Comparison of ENCODE assay signal across 13 cellular contexts in the genomic region with DNA sequence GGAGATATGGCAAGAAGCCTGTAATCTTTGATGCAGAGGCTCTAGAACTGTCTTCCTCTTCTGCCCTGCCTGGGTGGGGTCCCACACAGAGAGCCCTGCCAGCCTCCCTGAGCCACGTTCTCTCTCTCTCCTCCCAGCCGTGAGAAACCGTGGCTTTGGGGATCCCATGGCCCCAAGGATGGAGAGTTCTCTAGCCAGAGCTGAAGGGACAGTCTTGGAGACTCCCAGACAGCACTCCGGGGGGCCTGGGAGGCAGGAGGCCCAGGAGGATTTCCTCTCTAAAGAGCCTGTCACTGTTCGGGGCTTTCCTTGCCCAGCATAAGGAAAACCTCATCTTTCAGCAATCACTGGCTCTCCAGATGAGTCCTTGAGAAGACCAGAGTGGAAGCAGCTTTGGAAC.
DNase-seq lines count a peak whose midpoint lies in the region; ATAC-seq and TF ChIP-seq lines count a peak whose summit lies in the region.
"Had no signal": no experiment of that assay in that cellular context is flagged by ENCODE, and none has a peak within 500 bp of the region (broad histone marks: within the 10 kb centered on the region; RNA-seq: fewer than 3 reads in every experiment).

No MANE protein-coding gene starts in this region.

- in situ Hi-C loops in IMR-90 (cut with MboI; ENCODE audit: low sequenced_read_pairs): no loop called here

- H3K36me3 ChIP-seq in ACC112 (ENCODE audit: insufficient read depth, low read length): no peaks in the 10 kb centered on the region
- no peaks in the 10 kb centered on the region for H3K36me3 ChIP-seq in IMR-90 (ENCODE audit: control insufficient read depth, insufficient read depth, low read length)
- H3K36me3 ChIP-seq in fibroblast of lung (ENCODE audit: control insufficient read depth, insufficient read depth, low read length): no peaks in the 10 kb centered on the region
- no peaks in the 10 kb centered on the region for H3K36me3 ChIP-seq in sigmoid colon
- no peaks in the 10 kb centered on the region for H3K36me3 ChIP-seq in mesendoderm (ENCODE audit: control insufficient read depth, insufficient read depth, low read length)

- H3K27ac ChIP-seq in ACC112 (ENCODE audit: low read depth, low read length) (no peak overlapping the region), IMR-90 (ENCODE audit: insufficient read depth, low read length) (no peak overlapping the region), fibroblast of lung (ENCODE audit: insufficient read depth, low read length) (no peak overlapping the region), sigmoid colon (peak overlapping the region; percentile 81 to 92 (median 88)), mesendoderm (ENCODE audit: low read depth, low read length) (no peak overlapping the region)

- TF ChIP-seq EP300 in sigmoid colon (IDR thresholded peaks at IDR 0.05): no peak

- H3K79me2 ChIP-seq in ACC112 (ENCODE audit: control insufficient read depth, insufficient read depth, low read length, unreplicated experiment) (no peaks in the 10 kb centered on the region), fibroblast of lung (ENCODE audit: control insufficient read depth, insufficient read depth, low read length) (no peaks in the 10 kb centered on the region), mesendoderm (ENCODE audit: control insufficient read depth, insufficient read depth, low read length) (no peaks in the 10 kb centered on the region)

- peak overlapping the region; percentile 71 for H3K18ac ChIP-seq in IMR-90 (ENCODE audit: low read depth, low read length)
- H3K18ac ChIP-seq in mesendoderm (ENCODE audit: low read length): no peak overlapping the region

- peaks cover 4% of the 10 kb centered on the region; the same call in 1 of the 2 replicates for H3K9me3 ChIP-seq in IMR-90 (ENCODE audit: control insufficient read depth, insufficient read depth, low read length)
- no peaks in the 10 kb centered on the region for H3K9me3 ChIP-seq in fibroblast of lung (ENCODE audit: control insufficient read depth, insufficient read depth, low read depth, low read length)
- H3K9me3 ChIP-seq in sigmoid colon: no peaks in the 10 kb centered on the region

- dilution Hi-C loops in IMR-90 (cut with HindIII; ENCODE audit: low sequenced_read_pairs, unreplicated experiment): no loop called here

- peak overlapping the region; percentile 29; the same call in 1 of the 2 replicates for H3K23ac ChIP-seq in IMR-90 (ENCODE audit: low read depth, low read length)
- H3K23ac ChIP-seq in mesendoderm (ENCODE audit: low read length): no peak overlapping the region

- peaks cover 13% of the 10 kb centered on the region for H3K9me1 ChIP-seq in IMR-90 (ENCODE audit: insufficient read depth, low read length)

- H3K4me3 ChIP-seq in ACC112 (ENCODE audit: low read depth, low read length) (no peak overlapping the region), IMR-90 (ENCODE audit: insufficient read depth, low read depth, low read length) (no peak overlapping the region), fibroblast of lung (replicated peaks in 1 of 4; ENCODE audit: control extremely low read depth in 1 of 4, insufficient read depth in 1 of 4, low read depth in 3 of 4, low read length in 4 of 4) (no peak overlapping the region), sigmoid colon (no peak overlapping the region), mesendoderm (ENCODE audit: low read length) (no peak overlapping the region)

- H3K4ac ChIP-seq in IMR-90 (ENCODE audit: low read depth, low read length) (peak overlapping the region; percentile 64), mesendoderm (ENCODE audit: low read depth, low read length) (no peak overlapping the region)

- TF ChIP-seq POLR2A in IMR-90 (IDR thresholded peaks at IDR 0.05; ENCODE audit: low read depth, low read length) (no peak), sigmoid colon (IDR thresholded peaks at IDR 0.05) (no peak)

- H2AK5ac ChIP-seq in IMR-90 (ENCODE audit: low read depth, low read length) (peak overlapping the region; percentile 66; the same call in 1 of the 2 replicates), mesendoderm (ENCODE audit: low read length) (no peak overlapping the region)

- ATAC-seq in IMR-90 (ENCODE audit: low read depth): no peak

- H2BK5ac ChIP-seq in IMR-90 (ENCODE audit: low read depth, low read length, poor library complexity, severe bottlenecking) (peak overlapping the region; percentile 12), mesendoderm (ENCODE audit: low read length) (no peak overlapping the region)

- peak overlapping the region; percentile 13 for H4K5ac ChIP-seq in IMR-90 (ENCODE audit: low read depth, low read length)
- no peak overlapping the region for H4K5ac ChIP-seq in mesendoderm (ENCODE audit: low read length)

- peak overlapping the region; percentile 33; the same call in 1 of the 2 replicates for H4K91ac ChIP-seq in IMR-90 (ENCODE audit: insufficient read depth, low read depth, low read length)

- H2BK120ac ChIP-seq in IMR-90 (ENCODE audit: low read depth, low read length) (peak overlapping the region; percentile 71), mesendoderm (ENCODE audit: low read depth, low read length) (no peak overlapping the region)

- CTCF ChIA-PET in IMR-90 (lab: Yijun Ruan, JAX): no interaction called here

- peak overlapping the region; percentile 46; the same call in 1 of the 2 replicates for H2BK20ac ChIP-seq in IMR-90 (ENCODE audit: low read depth, low read length)

- H4K8ac ChIP-seq in IMR-90 (ENCODE audit: low read depth in 2 of 2, low read length in 2 of 2) (peak overlapping the region; percentile 6 to 44; a peak in 2 of 4 replicates), mesendoderm (ENCODE audit: low read depth, low read length) (no peak overlapping the region)

- H3K14ac ChIP-seq in IMR-90 (replicated peaks; ENCODE audit: low read depth, low read length): peak overlapping the region; percentile 71

- H3K4me1 ChIP-seq in ACC112 (ENCODE audit: control insufficient read depth, insufficient read depth, low read length, unreplicated experiment) (peaks cover 34% of the 10 kb centered on the region), IMR-90 (ENCODE audit: control insufficient read depth, insufficient read depth, low read length) (peaks cover 30% of the 10 kb centered on the region), fibroblast of lung (ENCODE audit: control insufficient read depth, extremely low read depth, insufficient read depth, low read length) (peaks cover 32% of the 10 kb centered on the region), sigmoid colon (peaks cover 0 to 90% (median 66%) of the 10 kb centered on the region in 4 donors), mesendoderm (ENCODE audit: control insufficient read depth, low read depth, low read length) (no peaks in the 10 kb centered on the region)

- WGBS in IMR-90 (ENCODE audit: extremely low coverage in 2 of 2, insufficient read length in 1 of 2), 2 experiments: no CpG with 5 or more reads among the region's 5 CpGs
- 59 to 64% methylated on average over 5 of the region's 5 CpGs for WGBS in sigmoid colon, 2 donors
- WGBS in mesendoderm (ENCODE audit: extremely low coverage, insufficient coverage, low lambda C conversion rate): no CpG with 5 or more reads among the region's 5 CpGs

- BruUV-seq in IMR-90 (replicated peaks; lab: Mats Ljungman, UMichigan): no TSS peak

- peaks cover 29% of the 10 kb centered on the region for H3K9me3 Mint-ChIP-seq in activated CD4-positive, alpha-beta T cell treated with anti-CD3 and anti-CD28 coated beads, Interleukin-2, amount 10 ng/mL, durations not matched to agents 24 days and 14 days

- H3K79me1 ChIP-seq in IMR-90 (ENCODE audit: low read depth in 1 of 2, low read length in 2 of 2): no peaks in the 10 kb centered on the region
- no peaks in the 10 kb centered on the region for H3K79me1 ChIP-seq in mesendoderm (ENCODE audit: low read length)

- peak overlapping the region; percentile 11; the same call in 1 of the 3 replicates for H2BK15ac ChIP-seq in IMR-90 (ENCODE audit: low read depth, low read length)
- no peak overlapping the region for H2BK15ac ChIP-seq in mesendoderm (replicated peaks; ENCODE audit: low read depth)

- no peak overlapping the region for H3K56ac ChIP-seq in IMR-90 (ENCODE audit: extremely low read depth, insufficient read depth, low read length)
- H3K56ac ChIP-seq in mesendoderm (ENCODE audit: low read length): no peak overlapping the region

- no peak overlapping the region for H2AK9ac ChIP-seq in IMR-90 (replicated peaks; ENCODE audit: low read depth, low read length, poor library complexity)

- intact Hi-C loops in IMR-90 (cut with micrococcal nuclease) (no loop called here), sigmoid colon (cut with DNase I) (loop anchor here (10.0 kb wide), 1 partner anchor 53 kb away; no protein-coding TSS in a partner anchor)
- intact Hi-C loops in activated CD4-positive, alpha-beta T cell treated with anti-CD3 and anti-CD28 coated beads, Interleukin-2, amount 10 ng/mL, durations not matched to agents 24 days and 14 days (cut with micrococcal nuclease): no loop called here

- no peak overlapping the region for H3K4me2 ChIP-seq in IMR-90 (ENCODE audit: low read depth, low read length)
- H3K4me2 ChIP-seq in fibroblast of lung (ENCODE audit: extremely low read depth, insufficient read depth, low read length): no peak overlapping the region
- no peak overlapping the region for H3K4me2 ChIP-seq in mesendoderm (ENCODE audit: low read length)

- no peak for DNase-seq in IMR-90
- no peak for DNase-seq in fibroblast of lung (ENCODE audit: low read depth in 2 of 2)
- no peak for DNase-seq in sigmoid colon
- DNase-seq in mesendoderm: no peak
- no peak for DNase-seq in activated T-cell treated with anti-CD3 and anti-CD28 coated beads, Interleukin-2, amount 50 U/mL, for 1 hour
- DNase-seq in activated CD4-positive, alpha-beta T cell treated with anti-CD3 and anti-CD28 coated beads, Interleukin-2, amount 10 ng/mL, durations not matched to agents 24 days and 14 days: no peak
- no peak for DNase-seq in stimulated activated CD4-positive, alpha-beta T cell treated with anti-CD3 and anti-CD28 coated beads, Interleukin-15, amount 100 ng/mL, for 24 hours
- DNase-seq: activated CD8-positive, alpha-beta memory T cell treated with anti-CD3 and anti-CD28 coated beads for 24 hours; DMS153; NCI-H187 treated with DMSO at 0.1 percent for 48 hours; SIG-M5; small intestine had no signal

- POLR2A ChIA-PET in IMR-90 (lab: Charles Lee; ENCODE audit: unreplicated experiment): no interaction called here

- no peak for TF ChIP-seq RAD21 in IMR-90 (IDR thresholded peaks at IDR 0.05; ENCODE audit: low read length)

- H4K20me1 ChIP-seq in IMR-90 (ENCODE audit: insufficient read depth, low read length): no peaks in the 10 kb centered on the region
- H4K20me1 ChIP-seq in fibroblast of lung (ENCODE audit: control insufficient read depth, extremely low read depth, insufficient read depth, low read length): no peaks in the 10 kb centered on the region

- H3K27me3 ChIP-seq in ACC112 (ENCODE audit: insufficient read depth, low read length) (no peaks in the 10 kb centered on the region), IMR-90 (ENCODE audit: control insufficient read depth, insufficient read depth, low read length) (no peaks in the 10 kb centered on the region), fibroblast of lung (ENCODE audit: control insufficient read depth, insufficient read depth, low read length) (no peaks in the 10 kb centered on the region), sigmoid colon (no peaks in the 10 kb centered on the region), mesendoderm (ENCODE audit: insufficient read depth, low read length, poor library complexity) (no peaks in the 10 kb centered on the region)

- no peak overlapping the region for H3K4me3 Mint-ChIP-seq in activated CD4-positive, alpha-beta T cell treated with anti-CD3 and anti-CD28 coated beads, Interleukin-2, amount 10 ng/mL, durations not matched to agents 24 days and 14 days

- H3K27me3 Mint-ChIP-seq in activated CD4-positive, alpha-beta T cell treated with anti-CD3 and anti-CD28 coated beads, Interleukin-2, amount 10 ng/mL, durations not matched to agents 24 days and 14 days: no peaks in the 10 kb centered on the region

- no peaks in the 10 kb centered on the region for H3K36me3 Mint-ChIP-seq in activated CD4-positive, alpha-beta T cell treated with anti-CD3 and anti-CD28 coated beads, Interleukin-2, amount 10 ng/mL, durations not matched to agents 24 days and 14 days (ENCODE audit: low read depth)

- H3K4me1 Mint-ChIP-seq in activated CD4-positive, alpha-beta T cell treated with anti-CD3 and anti-CD28 coated beads, Interleukin-2, amount 10 ng/mL, durations not matched to agents 24 days and 14 days: peaks cover 7% of the 10 kb centered on the region

- H3K9ac ChIP-seq in IMR-90 (ENCODE audit: low read depth, low read length): no peak overlapping the region
- H3K9ac ChIP-seq in fibroblast of lung (ENCODE audit: insufficient read depth, low read length): no peak overlapping the region
- no peak overlapping the region for H3K9ac ChIP-seq in mesendoderm (ENCODE audit: low read length)

- H3K27ac Mint-ChIP-seq in activated CD4-positive, alpha-beta T cell treated with anti-CD3 and anti-CD28 coated beads, Interleukin-2, amount 10 ng/mL, durations not matched to agents 24 days and 14 days: no peak overlapping the region

- peak overlapping the region; percentile 9 for H2AFZ ChIP-seq in ACC112 (ENCODE audit: low read length, unreplicated experiment)
- peak overlapping the region; percentile 82 for H2AFZ ChIP-seq in IMR-90 (replicated peaks; ENCODE audit: low read length, poor library complexity)
- peak overlapping the region; percentile 40 for H2AFZ ChIP-seq in fibroblast of lung (ENCODE audit: low read length)

- TF ChIP-seq CTCF in IMR-90 (conservative IDR thresholded peaks at IDR 0.05; ENCODE audit: low read depth, low read length) (no peak), fibroblast of lung (conservative IDR thresholded peaks at IDR 0.05 in 1 of 2, IDR thresholded peaks at IDR 0.05 in 1 of 2; ENCODE audit: low read depth in 1 of 2, low read length in 2 of 2) (no peak), sigmoid colon (IDR thresholded peaks at IDR 0.05) (no peak)

Comparison
In these comparisons a context has a peak if more than half of its experiments do, and no peak if none do; other contexts are left out.
1. H2AFZ ChIP-seq: peak in every context shown above with its lines; median percentile 82 in IMR-90; 40 in fibroblast of lung; 9 in ACC112.
2. H3K27ac ChIP-seq: peak in sigmoid colon (4 of 4); none in ACC112 (single experiment), IMR-90 (single experiment), fibroblast of lung (single experiment) and mesendoderm (single experiment).